Comparison of ENCODE assay signal across 17 cellular contexts in genomic region chr5:149493316-149493715, GRCh38. TPM values are rescaled to one million over a fixed set of nuclear protein-coding genes. Genes with fewer than 3 reads are reported as not detected.
DNase-seq lines count a peak whose midpoint lies in the region; ATAC-seq and TF ChIP-seq lines count a peak whose summit lies in the region.
"Had no signal": no experiment of that assay in that cellular context is flagged by ENCODE, and none has a peak within 500 bp of the region (broad histone marks: within the 10 kb centered on the region; RNA-seq: fewer than 3 reads in every experiment).

No MANE protein-coding gene starts in this region.

- no peak overlapping the region for H2BK15ac ChIP-seq in IMR-90 (ENCODE audit: low read depth, low read length)

- H3K18ac ChIP-seq in IMR-90 (ENCODE audit: low read depth, low read length): no peak overlapping the region

- peaks cover 9 to 45% of the 10 kb centered on the region in 2 experiments; a peak in 3 of 4 replicates for H3K79me1 ChIP-seq in IMR-90 (ENCODE audit: low read depth in 1 of 2, low read length in 2 of 2)

- H2BK20ac ChIP-seq in IMR-90 (ENCODE audit: low read depth, low read length): no peak overlapping the region

- TF ChIP-seq CTCF in IMR-90 (conservative IDR thresholded peaks at IDR 0.05; ENCODE audit: low read depth, low read length) (no peak), parathyroid adenoma (IDR thresholded peaks at IDR 0.05) (no peak)

- BruUV-seq in IMR-90 (replicated peaks; lab: Mats Ljungman, UMichigan): no TSS peak

- H4K5ac ChIP-seq in IMR-90 (ENCODE audit: low read depth, low read length): no peak overlapping the region

- H3K23ac ChIP-seq in IMR-90 (ENCODE audit: low read depth, low read length): no peak overlapping the region

- no peaks in the 10 kb centered on the region for H4K20me1 ChIP-seq in IMR-90 (ENCODE audit: insufficient read depth, low read length)

- dilution Hi-C loops in IMR-90 (cut with HindIII; ENCODE audit: low sequenced_read_pairs, unreplicated experiment): no loop called here

- H3K27ac ChIP-seq in IMR-90 (ENCODE audit: insufficient read depth, low read length) (no peak overlapping the region), SK-N-MC (0 out of 2 replicates have a peak overlapping the region, but pooled peaks have one; percentile 16), parathyroid adenoma (peak overlapping the region; percentile 16)
- H3K27ac ChIP-seq: spleen had no signal

- peak; percentile 48 for DNase-seq in NCI-H1105 treated with DMSO at 0.1 percent for 48 hours (lab: John Stamatoyannopoulos, UW)
- DNase-seq in NCI-H1105 (lab: John Stamatoyannopoulos, UW): no peak
- DNase-seq in IMR-90: no peak
- no peak for DNase-seq in SK-N-MC (ENCODE audit: low read depth, low spot score)
- no peak for DNase-seq in HuH-7.5 (ENCODE audit: low spot score)
- DNase-seq: 8988T; activated CD4-positive, alpha-beta T cell treated with anti-CD3 and anti-CD28 coated beads for 4 hours; H9; heart right ventricle; kidney glomerular epithelial cell; NCI-H82; spleen; stimulated activated naive CD8-positive, alpha-beta T cell treated with anti-CD3 and anti-CD28 coated beads, Interleukin-15, Interleukin-2, amounts not matched to agents 100 U/mL and 50 U/mL, for 24 hours had no signal

- no peak overlapping the region for H3K4ac ChIP-seq in IMR-90 (ENCODE audit: low read depth, low read length)

- H3K36me3 ChIP-seq in IMR-90 (ENCODE audit: control insufficient read depth, insufficient read depth, low read length) (peaks cover 14% of the 10 kb centered on the region), SK-N-MC (ENCODE audit: insufficient read depth, low read length) (peaks cover 49% of the 10 kb centered on the region), parathyroid adenoma (ENCODE audit: control insufficient read depth, insufficient read depth, low read length) (no peaks in the 10 kb centered on the region)

- no peak overlapping the region for H4K8ac ChIP-seq in IMR-90 (ENCODE audit: low read depth in 2 of 2, low read length in 2 of 2)

- H2AFZ ChIP-seq in IMR-90 (replicated peaks; ENCODE audit: low read length, poor library complexity) (no peak overlapping the region), parathyroid adenoma (no peak overlapping the region)

- H3K4me2 ChIP-seq in IMR-90 (ENCODE audit: low read depth, low read length) (no peak overlapping the region), parathyroid adenoma (ENCODE audit: low read length) (no peak overlapping the region)

- CTCF ChIA-PET in IMR-90 (lab: Yijun Ruan, JAX): interaction anchor here (1.1 kb wide), 1 partner anchor 72 kb away, joined by 5 read pairs; no protein-coding TSS in a partner anchor

- no peak for TF ChIP-seq POLR2A in IMR-90 (IDR thresholded peaks at IDR 0.05; ENCODE audit: low read depth, low read length)

- H2AK5ac ChIP-seq in IMR-90 (ENCODE audit: low read depth, low read length): no peak overlapping the region

- H2AK9ac ChIP-seq in IMR-90 (replicated peaks; ENCODE audit: low read depth, low read length, poor library complexity): no peak overlapping the region

- H2BK120ac ChIP-seq in IMR-90 (ENCODE audit: low read depth, low read length): no peak overlapping the region

- ATAC-seq in IMR-90 (ENCODE audit: low read depth) (no peak), GM19395 (IDR thresholded peaks at IDR 0.05; ENCODE audit: unreplicated experiment) (no peak), GM21447 (IDR thresholded peaks at IDR 0.05; ENCODE audit: unreplicated experiment) (no peak)
- ATAC-seq: GM12878; heart right ventricle; stimulated activated naive CD8-positive, alpha-beta T cell treated with anti-CD3 and anti-CD28 coated beads, Interleukin-15, Interleukin-2, amounts not matched to agents 100 U/mL and 50 U/mL, for 24 hours had no signal

- peak overlapping the region; percentile 54 for H2BK5ac ChIP-seq in IMR-90 (ENCODE audit: low read depth, low read length, poor library complexity, severe bottlenecking)

- no peak overlapping the region for H3K9ac ChIP-seq in IMR-90 (ENCODE audit: low read depth, low read length)
- no peak overlapping the region for H3K9ac ChIP-seq in SK-N-MC (ENCODE audit: insufficient read length)
- no peak overlapping the region for H3K9ac ChIP-seq in parathyroid adenoma

- H3K9me3 ChIP-seq in IMR-90 (ENCODE audit: control insufficient read depth, insufficient read depth, low read length) (no peaks in the 10 kb centered on the region), SK-N-MC (ENCODE audit: low read depth, low read length) (no peaks in the 10 kb centered on the region), parathyroid adenoma (ENCODE audit: control insufficient read depth, low read length) (no peaks in the 10 kb centered on the region)
- H3K9me3 ChIP-seq: heart right ventricle, spleen had no signal

- H3K4me1 ChIP-seq in IMR-90 (ENCODE audit: control insufficient read depth, insufficient read depth, low read length) (peaks cover 12% of the 10 kb centered on the region), parathyroid adenoma (peaks cover 5% of the 10 kb centered on the region)

- in situ Hi-C loops in IMR-90 (cut with MboI; ENCODE audit: low sequenced_read_pairs): no loop called here

- intact Hi-C loops in IMR-90 (cut with micrococcal nuclease): no loop called here

- no peak overlapping the region for H3K56ac ChIP-seq in IMR-90 (ENCODE audit: extremely low read depth, insufficient read depth, low read length)

- POLR2A ChIA-PET in IMR-90 (lab: Charles Lee; ENCODE audit: unreplicated experiment): no interaction called here

- H3K4me3 ChIP-seq in IMR-90 (ENCODE audit: insufficient read depth, low read depth, low read length) (no peak overlapping the region), SK-N-MC (no peak overlapping the region), parathyroid adenoma (ENCODE audit: low read depth, low read length) (no peak overlapping the region)
- H3K4me3 ChIP-seq: GM12878, heart right ventricle, spleen had no signal

- WGBS in IMR-90 (ENCODE audit: extremely low coverage in 2 of 2, insufficient read length in 1 of 2), 2 experiments: 100% methylated on average over 1 of the region's 2 CpGs; no CpG with 5 or more reads in 1 of the 2 experiments

- no peaks in the 10 kb centered on the region for H3K27me3 ChIP-seq in IMR-90 (ENCODE audit: control insufficient read depth, insufficient read depth, low read length)
- H3K27me3 ChIP-seq in parathyroid adenoma (ENCODE audit: control insufficient read depth, insufficient read depth, low read length): no peaks in the 10 kb centered on the region
- H3K27me3 ChIP-seq: heart right ventricle, spleen had no signal

- H4K91ac ChIP-seq in IMR-90 (ENCODE audit: insufficient read depth, low read depth, low read length): no peak overlapping the region

- no peaks in the 10 kb centered on the region; the same call in none of the 2 replicates for H3K9me1 ChIP-seq in IMR-90 (ENCODE audit: insufficient read depth, low read length)

- H3K79me2 ChIP-seq in parathyroid adenoma: no peaks in the 10 kb centered on the region

- H3K14ac ChIP-seq in IMR-90 (replicated peaks; ENCODE audit: low read depth, low read length): no peak overlapping the region

- no peak for TF ChIP-seq RAD21 in IMR-90 (IDR thresholded peaks at IDR 0.05; ENCODE audit: low read length)

TF ChIP-seq in IMR-90, 13 proteins besides CTCF, POLR2A, EP300 and RAD21:
- no peak for TF ChIP-seq USF2 (IDR thresholded peaks at IDR 0.05; ENCODE audit: low read depth, low read length)
- TF ChIP-seq RFX5 (IDR thresholded peaks at IDR 0.05; ENCODE audit: low read depth, low read length): no peak
- no peak for TF ChIP-seq BHLHE40 (IDR thresholded peaks at IDR 0.05; ENCODE audit: low read depth, low read length)
- TF ChIP-seq MAFK (IDR thresholded peaks at IDR 0.05; ENCODE audit: low read depth, low read length): no peak
- TF ChIP-seq MAZ (IDR thresholded peaks at IDR 0.05; ENCODE audit: borderline replicate concordance, low read depth, low read length): no peak
- TF ChIP-seq CHD1 (IDR thresholded peaks at IDR 0.05; ENCODE audit: low read depth, low read length): no peak
- no peak for TF ChIP-seq ELK1 (IDR thresholded peaks at IDR 0.05; ENCODE audit: borderline replicate concordance, low read depth, low read length)
- no peak for TF ChIP-seq SMC3 (IDR thresholded peaks at IDR 0.05; ENCODE audit: low read depth, low read length)
- TF ChIP-seq NFE2L2 (IDR thresholded peaks at IDR 0.05; ENCODE audit: low read depth, low read length): no peak
- TF ChIP-seq RCOR1 (IDR thresholded peaks at IDR 0.05; ENCODE audit: insufficient replicate concordance, low read length): no peak
- no peak for TF ChIP-seq CEBPB (IDR thresholded peaks at IDR 0.05; ENCODE audit: low read depth, low read length)
TF ChIP-seq in IMR-90: peak in this region for 0.

RNA-seq across cellular contexts. Expression of gene CSNK1A1, which starts 57.9 kb away (rescaled TPM):
- total RNA-seq in IMR-90 (2012; rRNA removed): 419 and 573 TPM in 2 replicates
- 112 and 140 TPM in 2 replicates for polyA plus RNA-seq in IMR-90 (2012; rRNA removed)
- polyA plus RNA-seq in IMR-90 (2012; cell fraction: cytosol; rRNA removed): 64.4 and 68.9 TPM in 2 replicates
- polyA plus RNA-seq in IMR-90 (2012; cell fraction: nucleus; rRNA removed; ENCODE audit: low replicate concordance): 56.7 and 85.2 TPM in 2 replicates
